ENCODE assay signal across 13 cellular contexts in genomic region chr7:111559665-111560064, GRCh38. TPM values are rescaled to one million over a fixed set of nuclear protein-coding genes. Genes with fewer than 3 reads are reported as not detected.
A peak's percentile ranks its signal among the peaks of the same experiment; 100 is the strongest.
DNase-seq lines count a peak whose midpoint lies in the region; TF ChIP-seq lines count a peak whose summit lies in the region.
"Had no signal": no experiment of that assay in that cellular context is flagged by ENCODE, and none has a peak within 500 bp of the region (broad histone marks: within the 10 kb centered on the region; RNA-seq: fewer than 3 reads in every experiment).

No MANE protein-coding gene starts in this region.

- no peaks in the 10 kb centered on the region for H4K20me1 ChIP-seq in OCI-LY7 (ENCODE audit: insufficient read depth, low read length)
- no peaks in the 10 kb centered on the region for H4K20me1 ChIP-seq in smooth muscle cell (ENCODE audit: low read depth)

- no peaks in the 10 kb centered on the region for H3F3A ChIP-seq in smooth muscle cell (ENCODE audit: low read depth)

- POLR2A ChIA-PET in OCI-LY7 (lab: Charles Lee), result interaction anchor here (1.0 to 4.9 kb wide), 11 partner anchors 10 to 63 kb away, joined by 3 to 29 read pairs (median 6); no protein-coding TSS in a partner anchor

- WGBS in smooth muscle cell (ENCODE audit: low lambda C conversion rate), result 94% methylated on average over 1 of the region's 1 CpG

- no peaks in the 10 kb centered on the region for H3K9me3 Mint-ChIP-seq in activated naive CD4-positive, alpha-beta T cell treated with anti-CD3 and anti-CD28 coated beads, Interleukin-2, amount 50 U/mL, for 24 hours
- no peaks in the 10 kb centered on the region for H3K9me3 Mint-ChIP-seq in chondrocyte (ENCODE audit: low read depth)
- H3K9me3 Mint-ChIP-seq: IgD-negative memory B cell had no signal

- peaks cover 40% of the 10 kb centered on the region for H3K36me3 ChIP-seq in OCI-LY7 (ENCODE audit: insufficient read depth, low read length)
- H3K36me3 ChIP-seq in smooth muscle cell (ENCODE audit: low read depth), result no peaks in the 10 kb centered on the region

- no peak for DNase-seq in activated naive CD4-positive, alpha-beta T cell treated with anti-CD3 and anti-CD28 coated beads, Interleukin-2, amount 50 U/mL, for 16 hours
- DNase-seq in OCI-LY7 (ENCODE audit: low spot score) (no peak), chondrocyte (ENCODE audit: low spot score) (no peak), smooth muscle cell (lab: John Stamatoyannopoulos, UW; ENCODE audit: unreplicated experiment) (no peak), NCI-H2081 treated with DMSO at 0.1 percent for 48 hours (lab: John Stamatoyannopoulos, UW) (no peak), NOMO-1 (lab: John Stamatoyannopoulos, UW; ENCODE audit: unreplicated experiment in 2 of 2) (no peak), kidney glomerular epithelial cell (lab: John Stamatoyannopoulos, UW) (no peak)
- DNase-seq: GM23248, NCI-H1105, NCI-H1694 treated with DMSO at 0.1 percent for 48 hours, SHP77 treated with DMSO at 0.1 percent for 48 hours had no signal

- no peaks in the 10 kb centered on the region for H3K9me2 ChIP-seq in OCI-LY7 (ENCODE audit: insufficient read depth, low read length)

- H3K4me3 Mint-ChIP-seq in activated naive CD4-positive, alpha-beta T cell treated with anti-CD3 and anti-CD28 coated beads, Interleukin-2, amount 50 U/mL, for 24 hours, result peak overlapping the region; percentile 31
- no peak overlapping the region for H3K4me3 Mint-ChIP-seq in chondrocyte (ENCODE audit: unreplicated experiment)

- no peak overlapping the region for H3K9ac ChIP-seq in smooth muscle cell (ENCODE audit: low read depth)
- H3K9ac ChIP-seq: GM23248 had no signal

- peak overlapping the region; percentile 49 for H3K4me2 ChIP-seq in OCI-LY7 (ENCODE audit: low read length)
- peak overlapping the region; percentile 47 for H3K4me2 ChIP-seq in smooth muscle cell

- H3K27me3 Mint-ChIP-seq in activated naive CD4-positive, alpha-beta T cell treated with anti-CD3 and anti-CD28 coated beads, Interleukin-2, amount 50 U/mL, for 24 hours, result no peaks in the 10 kb centered on the region
- H3K27me3 Mint-ChIP-seq in chondrocyte (ENCODE audit: low read depth), result no peaks in the 10 kb centered on the region

- no peak for TF ChIP-seq CTCF in OCI-LY7 (conservative IDR thresholded peaks at IDR 0.05; ENCODE audit: low read length)
- no peak for TF ChIP-seq CTCF in chondrocyte (IDR thresholded peaks at IDR 0.05)
- no peak for TF ChIP-seq CTCF in smooth muscle cell (IDR thresholded peaks at IDR 0.05; ENCODE audit: borderline replicate concordance, insufficient read depth, poor library complexity, severe bottlenecking)

- peaks cover 27% of the 10 kb centered on the region for H3K4me1 ChIP-seq in OCI-LY7 (ENCODE audit: insufficient read depth, low read length, poor library complexity, severe bottlenecking)
- H3K4me1 ChIP-seq in smooth muscle cell (ENCODE audit: low read depth), result peaks cover 16% of the 10 kb centered on the region

- H3K27ac Mint-ChIP-seq in activated naive CD4-positive, alpha-beta T cell treated with anti-CD3 and anti-CD28 coated beads, Interleukin-2, amount 50 U/mL, for 24 hours, result no peak overlapping the region
- H3K27ac Mint-ChIP-seq in chondrocyte (ENCODE audit: unreplicated experiment), result peak overlapping the region; percentile 53
- H3K27ac Mint-ChIP-seq: IgD-negative memory B cell had no signal

- CTCF ChIA-PET in OCI-LY7 (lab: Charles Lee; ENCODE audit: unreplicated experiment), result no interaction called here

- H3K27ac ChIP-seq in OCI-LY7 (ENCODE audit: low read depth, low read length, poor library complexity, severe bottlenecking) (no peak overlapping the region), smooth muscle cell (ENCODE audit: low read depth) (no peak overlapping the region)
- H3K27ac ChIP-seq: GM23248 had no signal

- intact Hi-C loops in OCI-LY7 (cut with micrococcal nuclease; ENCODE audit: unreplicated experiment), result loop anchor here (5.0 to 10.0 kb wide), 3 partner anchors 235 to 645 kb away; partner anchors contain the start of genes DOCK4, LRRN3 and ZNF277

- H3K9me3 ChIP-seq in OCI-LY7 (ENCODE audit: low read length) (no peaks in the 10 kb centered on the region), smooth muscle cell (replicated peaks; ENCODE audit: low read depth) (no peaks in the 10 kb centered on the region)

- H3K4me1 Mint-ChIP-seq in activated naive CD4-positive, alpha-beta T cell treated with anti-CD3 and anti-CD28 coated beads, Interleukin-2, amount 50 U/mL, for 24 hours, result peaks cover 48% of the 10 kb centered on the region
- peaks cover 32% of the 10 kb centered on the region for H3K4me1 Mint-ChIP-seq in chondrocyte (ENCODE audit: low read depth)

- H3K27me3 ChIP-seq in smooth muscle cell (ENCODE audit: low read depth), result no peaks in the 10 kb centered on the region

- H2AFZ ChIP-seq in OCI-LY7 (ENCODE audit: low read length) (no peak overlapping the region), smooth muscle cell (ENCODE audit: low read depth) (no peak overlapping the region)
- H2AFZ ChIP-seq: GM23248 had no signal

- BruUV-seq in OCI-LY7 (replicated peaks; lab: Mats Ljungman, UMichigan), result no TSS peak

- H3K79me2 ChIP-seq in OCI-LY7 (ENCODE audit: insufficient read depth, low read depth, low read length), result peaks cover 16% of the 10 kb centered on the region; the same call in 1 of the 2 replicates
- no peaks in the 10 kb centered on the region for H3K79me2 ChIP-seq in smooth muscle cell (ENCODE audit: low read depth)

- H3K36me3 Mint-ChIP-seq in activated naive CD4-positive, alpha-beta T cell treated with anti-CD3 and anti-CD28 coated beads, Interleukin-2, amount 50 U/mL, for 24 hours, result peaks cover 25% of the 10 kb centered on the region
- peaks cover 16% of the 10 kb centered on the region for H3K36me3 Mint-ChIP-seq in chondrocyte (ENCODE audit: low read depth)

- H3K4me3 ChIP-seq in OCI-LY7 (ENCODE audit: low read depth, low read length, poor library complexity, severe bottlenecking) (peak overlapping the region; percentile 9), smooth muscle cell (no peak overlapping the region)
- H3K4me3 ChIP-seq: GM23248 had no signal

RNA-seq across cellular contexts. Expression of gene IMMP2L, which starts 2.6 kb away (rescaled TPM):
- total RNA-seq in OCI-LY7 (2014; rRNA removed; shearing (Covaris generic)), result 8.0 and 29.3 TPM in 2 replicates
- total RNA-seq in OCI-LY7 (2022) (23.8 and 25.4 TPM in 2 replicates), chondrocyte (6.1 to 11.0 TPM (median 10.8 TPM) in 3 replicates), smooth muscle cell (9.1 and 10.9 TPM in 2 replicates)
- polyA plus RNA-seq in smooth muscle cell, result 11.1 and 19.0 TPM in 2 replicates
